In the genomic region with DNA sequence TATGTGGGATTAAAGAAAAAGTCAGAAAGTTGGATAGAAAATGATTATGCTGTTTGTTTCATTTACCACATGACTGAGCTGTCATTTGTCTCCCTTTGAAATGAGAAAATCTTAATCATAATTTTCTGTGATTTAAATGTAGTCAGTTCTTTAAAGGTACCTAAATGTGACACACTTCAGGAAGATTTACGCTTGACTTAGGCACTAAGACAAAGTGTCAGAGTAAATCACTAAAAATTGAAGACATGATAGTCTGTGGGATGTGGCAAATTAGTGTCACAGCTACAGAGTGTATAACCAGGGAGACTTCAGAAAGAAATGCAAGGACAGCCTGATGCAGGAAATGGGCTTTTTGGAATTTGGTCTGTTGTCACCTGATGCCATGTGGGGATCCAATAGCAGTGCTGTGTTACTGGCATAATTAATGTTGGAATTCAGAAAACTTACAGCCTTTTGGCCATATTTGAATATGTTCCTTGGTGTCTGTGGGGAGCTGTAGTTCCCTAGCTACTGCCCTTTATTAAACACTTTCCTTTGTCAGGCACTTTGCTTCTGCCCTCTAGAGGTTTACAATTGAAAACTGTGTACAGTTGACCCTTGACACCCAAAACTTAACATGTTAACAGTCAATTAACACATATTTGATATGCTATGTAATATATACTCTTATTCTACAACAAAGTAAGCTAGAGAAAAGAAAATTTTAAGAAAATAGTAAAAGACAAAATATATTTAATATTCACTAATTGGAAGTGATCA, we compare ENCODE assay signal across 10 cellular contexts.
A peak's percentile ranks its signal among the peaks of the same experiment; 100 is the strongest.
DNase-seq lines count a peak whose midpoint lies in the region; ATAC-seq and TF ChIP-seq lines count a peak whose summit lies in the region.
"Had no signal": no experiment of that assay in that cellular context is flagged by ENCODE, and none has a peak within 500 bp of the region (broad histone marks: within the 10 kb centered on the region; RNA-seq: fewer than 3 reads in every experiment).

No MANE protein-coding gene starts in this region.

- TF ChIP-seq CTCF in RWPE2 (IDR thresholded peaks at IDR 0.05; ENCODE audit: poor library complexity, severe bottlenecking) (peak; percentile 50), neutrophil (IDR thresholded peaks at IDR 0.05) (no peak)

- H3K4me3 ChIP-seq in RWPE2 (ENCODE audit: severe bottlenecking): no peak overlapping the region
- no peak overlapping the region for H3K4me3 ChIP-seq in neutrophil (ENCODE audit: low read depth in 1 of 2, low read length in 1 of 2)

- no peak overlapping the region for H3K4me3 Mint-ChIP-seq in activated CD4-positive, alpha-beta memory T cell treated with anti-CD3 and anti-CD28 coated beads for 36 hours

- no peaks in the 10 kb centered on the region for H3K27me3 Mint-ChIP-seq in activated CD4-positive, alpha-beta memory T cell treated with anti-CD3 and anti-CD28 coated beads for 36 hours

- peaks cover 3% of the 10 kb centered on the region for H3K4me1 Mint-ChIP-seq in activated CD4-positive, alpha-beta memory T cell treated with anti-CD3 and anti-CD28 coated beads for 36 hours (ENCODE audit: low read depth)

- H3K9me3 Mint-ChIP-seq in activated CD4-positive, alpha-beta memory T cell treated with anti-CD3 and anti-CD28 coated beads for 36 hours: no peaks in the 10 kb centered on the region

- no peak overlapping the region for H3K27ac ChIP-seq in RWPE2 (ENCODE audit: poor library complexity, severe bottlenecking)
- peak overlapping the region; percentile 61 for H3K27ac ChIP-seq in neutrophil

- POLR2A ChIA-PET in activated CD4-positive, alpha-beta memory T cell treated with anti-CD3 and anti-CD28 coated beads for 36 hours (lab: Charles Lee): no interaction called here

- H3K27me3 ChIP-seq in RWPE2 (ENCODE audit: insufficient read depth, poor library complexity, severe bottlenecking): no peaks in the 10 kb centered on the region
- no peaks in the 10 kb centered on the region for H3K27me3 ChIP-seq in neutrophil

- H3K9me3 ChIP-seq in RWPE2 (ENCODE audit: severe bottlenecking) (no peaks in the 10 kb centered on the region), neutrophil (no peaks in the 10 kb centered on the region)

- H3K36me3 Mint-ChIP-seq in activated CD4-positive, alpha-beta memory T cell treated with anti-CD3 and anti-CD28 coated beads for 36 hours: peaks cover 20% of the 10 kb centered on the region

- no peak for DNase-seq in RWPE2 (ENCODE audit: low spot score)
- no peak for DNase-seq in erythroblast (lab: John Stamatoyannopoulos, UW)
- no peak for DNase-seq in activated CD4-positive, alpha-beta memory T cell treated with anti-CD3 and anti-CD28 coated beads for 36 hours
- DNase-seq: mesenchymal stem cell; NCI-H1092 treated with DMSO at 0.1 percent for 48 hours; stimulated activated CD4-positive, alpha-beta T cell treated with anti-CD3 and anti-CD28 coated beads, Interleukin-1b, Interleukin-23, amount 100 ng/mL, for 48 hours had no signal

- H3K4me1 ChIP-seq in RWPE2 (ENCODE audit: insufficient read depth, poor library complexity, severe bottlenecking) (no peaks in the 10 kb centered on the region), neutrophil (ENCODE audit: control insufficient read depth in 1 of 2, insufficient read depth in 1 of 2, low read depth in 1 of 2, low read length in 1 of 2) (peaks cover 38 to 47% of the 10 kb centered on the region in 2 experiments)

- H3K27ac Mint-ChIP-seq in activated CD4-positive, alpha-beta memory T cell treated with anti-CD3 and anti-CD28 coated beads for 36 hours: no peak overlapping the region

- intact Hi-C loops in activated CD4-positive, alpha-beta memory T cell treated with anti-CD3 and anti-CD28 coated beads for 36 hours (cut with micrococcal nuclease): no loop called here

- H3K36me3 ChIP-seq in RWPE2 (ENCODE audit: low read depth) (no peaks in the 10 kb centered on the region), neutrophil (no peaks in the 10 kb centered on the region)

- ATAC-seq in GM18502 (IDR thresholded peaks at IDR 0.05; ENCODE audit: poor library complexity, unreplicated experiment) (peak; percentile 61), HG02938 (IDR thresholded peaks at IDR 0.05; ENCODE audit: unreplicated experiment) (peak; percentile 46), RWPE2 (ENCODE audit: low read depth) (no peak), HG03280 (IDR thresholded peaks at IDR 0.05; ENCODE audit: unreplicated experiment) (no peak)

- no peak for TF ChIP-seq POLR2A in erythroblast (IDR thresholded peaks at IDR 0.05; ENCODE audit: low read length)

- CTCF ChIA-PET in activated CD4-positive, alpha-beta memory T cell treated with anti-CD3 and anti-CD28 coated beads for 36 hours (lab: Charles Lee): interaction anchor here (0.7 to 1.0 kb wide), 4 partner anchors 75 to 194 kb away, joined by 3 read pairs; no protein-coding TSS in a partner anchor

Comparison
In these comparisons a context has a peak if more than half of its experiments do, and no peak if none do; other contexts are left out.
1. ATAC-seq: peak in GM18502 (single experiment) and HG02938 (single experiment); none in RWPE2 (single experiment) and HG03280 (single experiment).